In genomic region chrX:154411322-154411980, GRCh38 we compare ENCODE assay signal across 1 cellular context.
A peak's percentile ranks its signal among the peaks of the same experiment; 100 is the strongest.
TF ChIP-seq lines count a peak whose summit lies in the region.

Gene TAFAZZIN (plus strand): TSS chrX:154411539. CDS start chrX:154411844, 305 bp downstream.

TF ChIP-seq in HepG2, 621 proteins besides CTCF, POLR2A, EP300 and RAD21 (continued from another document and continues in another):
- TF ChIP-seq ZNF362 (CRISPR knock-in tag; IDR thresholded peaks at IDR 0.05; ENCODE audit: borderline replicate concordance) (no peak), ZFY (CRISPR knock-in tag; IDR thresholded peaks at IDR 0.05) (peak; percentile 81), HOXA9 (CRISPR knock-in tag; IDR thresholded peaks at IDR 0.05; ENCODE audit: borderline replicate concordance) (no peak), TOE1 (CRISPR knock-in tag; IDR thresholded peaks at IDR 0.05) (no peak), ATM (IDR thresholded peaks at IDR 0.05; ENCODE audit: borderline replicate concordance) (no peak), POGK (CRISPR knock-in tag; conservative IDR thresholded peaks at IDR 0.05) (no peak), CENPT (CRISPR knock-in tag; IDR thresholded peaks at IDR 0.05; ENCODE audit: low read depth) (no peak), FOXM1 (CRISPR knock-in tag; IDR thresholded peaks at IDR 0.05) (no peak), ZNF383 (CRISPR knock-in tag; IDR thresholded peaks at IDR 0.05; ENCODE audit: borderline replicate concordance) (no peak), NFYB (CRISPR knock-in tag; IDR thresholded peaks at IDR 0.05) (no peak), ZNF143 (CRISPR knock-in tag; IDR thresholded peaks at IDR 0.05) (no peak), SMAD1 (CRISPR knock-in tag; IDR thresholded peaks at IDR 0.05; ENCODE audit: borderline replicate concordance, low read depth) (no peak), SNAPC5 (CRISPR knock-in tag; IDR thresholded peaks at IDR 0.05; ENCODE audit: borderline replicate concordance) (no peak), DBP (CRISPR knock-in tag; IDR thresholded peaks at IDR 0.05; ENCODE audit: not compliant biosample characterization) (no peak), TCF7 (IDR thresholded peaks at IDR 0.05; ENCODE audit: low read depth) (no peak), KDM4B (CRISPR knock-in tag; IDR thresholded peaks at IDR 0.05) (no peak), THAP8 (CRISPR knock-in tag; IDR thresholded peaks at IDR 0.05; ENCODE audit: borderline replicate concordance) (no peak), ZFP82 (CRISPR knock-in tag; IDR thresholded peaks at IDR 0.05; ENCODE audit: borderline replicate concordance) (no peak), TCF12 (IDR thresholded peaks at IDR 0.05) (no peak), TCF12 (CRISPR knock-in tag; IDR thresholded peaks at IDR 0.05) (0 out of 2 replicates have a peak, but pooled peaks have one; percentile 48), ZNF547 (CRISPR knock-in tag; IDR thresholded peaks at IDR 0.05) (peak; percentile 42; the same call in 1 of the 2 replicates), AHDC1 (CRISPR knock-in tag; IDR thresholded peaks at IDR 0.05; ENCODE audit: borderline replicate concordance) (no peak), ZNF124 (CRISPR knock-in tag; IDR thresholded peaks at IDR 0.05) (no peak), ZBTB25 (CRISPR knock-in tag; IDR thresholded peaks at IDR 0.05) (peak; percentile 81; the same call in 1 of the 2 replicates), PCBP2 (optimal IDR thresholded peaks at IDR 0.05; ENCODE audit: low read depth, low read length, poor library complexity, severe bottlenecking) (no peak), UBTF (CRISPR knock-in tag; IDR thresholded peaks at IDR 0.05) (peak; percentile 50), KDM3A (CRISPR knock-in tag; IDR thresholded peaks at IDR 0.05; ENCODE audit: low read depth) (no peak), NAIF1 (CRISPR knock-in tag; IDR thresholded peaks at IDR 0.05; ENCODE audit: borderline replicate concordance) (no peak), ZBTB43 (CRISPR knock-in tag; conservative IDR thresholded peaks at IDR 0.05) (0 out of 2 replicates have a peak, but pooled peaks have one; percentile 15), ZNF512 (CRISPR knock-in tag; IDR thresholded peaks at IDR 0.05) (no peak), MLXIP (CRISPR knock-in tag; IDR thresholded peaks at IDR 0.05; ENCODE audit: borderline replicate concordance) (no peak), ZNF558 (CRISPR knock-in tag; IDR thresholded peaks at IDR 0.05; ENCODE audit: borderline replicate concordance) (no peak), PHF8 (CRISPR knock-in tag; IDR thresholded peaks at IDR 0.05) (peak; percentile 75), TRIM24 (CRISPR knock-in tag; IDR thresholded peaks at IDR 0.05) (no peak), CBX1 (IDR thresholded peaks at IDR 0.05; ENCODE audit: low read depth) (no peak), HNF1B (CRISPR knock-in tag; IDR thresholded peaks at IDR 0.05) (no peak), ZNF180 (CRISPR knock-in tag; IDR thresholded peaks at IDR 0.05; ENCODE audit: borderline replicate concordance, low read depth) (no peak), ARID2 (CRISPR knock-in tag; IDR thresholded peaks at IDR 0.05; ENCODE audit: borderline replicate concordance) (no peak)
